Comparison of ENCODE assay signal across 18 cellular contexts in the genomic region with DNA sequence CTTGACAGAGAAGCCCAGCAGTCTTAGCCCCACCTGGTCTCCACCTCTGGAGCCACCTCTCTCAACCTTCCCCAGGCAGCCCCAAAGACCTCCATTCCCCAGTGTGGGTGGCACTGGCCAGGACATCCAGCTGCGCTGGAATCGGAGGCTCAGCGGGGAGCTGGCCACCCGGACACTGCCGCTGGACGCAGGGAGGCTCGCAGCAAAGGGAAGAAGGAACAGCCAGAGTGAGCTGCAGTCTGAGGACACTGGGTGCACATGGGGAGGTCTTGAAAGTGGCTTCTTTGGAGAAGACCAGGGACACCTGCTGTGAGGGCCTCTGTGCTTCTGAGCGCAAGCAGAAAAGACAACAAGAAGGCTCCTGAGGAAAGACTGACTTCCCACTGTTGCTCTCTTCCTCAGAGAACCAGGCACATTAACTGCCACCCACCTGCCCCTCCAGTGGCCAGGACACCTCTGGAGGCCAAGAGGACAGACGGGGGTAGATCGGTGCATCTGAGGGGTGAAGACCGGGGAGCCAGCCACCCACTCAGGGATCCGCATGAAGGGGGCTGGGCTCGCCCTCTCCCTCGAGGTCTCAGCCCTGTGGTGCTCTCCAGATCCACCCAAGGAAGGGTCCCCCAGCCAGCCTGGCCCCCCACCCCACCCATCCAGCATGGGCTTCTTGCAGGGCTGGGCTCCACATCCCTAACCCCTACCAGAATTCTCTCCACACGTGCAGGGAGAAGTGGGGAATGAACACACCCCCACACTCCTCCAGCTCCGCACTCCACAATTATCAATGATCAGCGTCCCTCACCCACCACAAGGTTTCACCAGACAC. TPM values are rescaled to one million over a fixed set of nuclear protein-coding genes. Genes with fewer than 3 reads are reported as not detected.
DNase-seq lines count a peak whose midpoint lies in the region; ATAC-seq lines count a peak whose summit lies in the region.
"Had no signal": no experiment of that assay in that cellular context is flagged by ENCODE, and none has a peak within 500 bp of the region (broad histone marks: within the 10 kb centered on the region; RNA-seq: fewer than 3 reads in every experiment).

No MANE protein-coding gene starts in this region.

- H3K36me3 Mint-ChIP-seq in activated naive CD4-positive, alpha-beta T cell treated with anti-CD3 and anti-CD28 coated beads for 36 hours (ENCODE audit: low read depth) = no peaks in the 10 kb centered on the region
- peaks cover 0 to 5% of the 10 kb centered on the region in 2 donors for H3K36me3 Mint-ChIP-seq in activated naive CD4-positive, alpha-beta T cell treated with anti-CD3 and anti-CD28 coated beads, Interleukin-2, amount 50 U/mL, for 72 hours
- H3K36me3 Mint-ChIP-seq in activated T-helper 1 cell treated with anti-CD3 and anti-CD28 coated beads, Interleukin-12 subunit alpha, Interleukin-12 subunit beta, Interleukin-2, Interleukin-4 antibody, amounts not matched to agents 30 ng/mL and 10 ng/mL and 1 ng/mL, durations not matched to agents 14 hours and 24 hours and 36 hours (ENCODE audit: low read depth) = no peaks in the 10 kb centered on the region
- H3K36me3 Mint-ChIP-seq in stimulated activated effector memory CD8-positive, alpha-beta T cell treated with anti-CD3 and anti-CD28 coated beads, Interleukin-12 subunit alpha, Interleukin-12 subunit beta, amount 100 ng/mL, for 72 hours = no peaks in the 10 kb centered on the region

- peaks cover 6% of the 10 kb centered on the region for H3K27me3 ChIP-seq in layer of hippocampus (ENCODE audit: control insufficient read depth, insufficient read depth, low read length)
- H3K27me3 ChIP-seq: vagina had no signal

- H3K27me3 Mint-ChIP-seq in activated naive CD4-positive, alpha-beta T cell treated with anti-CD3 and anti-CD28 coated beads for 36 hours (ENCODE audit: low read depth) = peaks cover 26% of the 10 kb centered on the region
- peaks cover 36% of the 10 kb centered on the region for H3K27me3 Mint-ChIP-seq in activated T-helper 1 cell treated with anti-CD3 and anti-CD28 coated beads, Interleukin-12 subunit alpha, Interleukin-12 subunit beta, Interleukin-2, Interleukin-4 antibody, amounts not matched to agents 30 ng/mL and 10 ng/mL and 1 ng/mL, durations not matched to agents 14 hours and 24 hours and 36 hours (ENCODE audit: insufficient read depth)

- H3K9me3 Mint-ChIP-seq in activated naive CD4-positive, alpha-beta T cell treated with anti-CD3 and anti-CD28 coated beads for 36 hours = no peaks in the 10 kb centered on the region
- H3K9me3 Mint-ChIP-seq in activated naive CD4-positive, alpha-beta T cell treated with anti-CD3 and anti-CD28 coated beads, Interleukin-2, amount 50 U/mL, for 72 hours = peaks cover 0 to 4% of the 10 kb centered on the region in 2 donors
- H3K9me3 Mint-ChIP-seq in activated T-helper 1 cell treated with anti-CD3 and anti-CD28 coated beads, Interleukin-12 subunit alpha, Interleukin-12 subunit beta, Interleukin-2, Interleukin-4 antibody, amounts not matched to agents 30 ng/mL and 10 ng/mL and 1 ng/mL, durations not matched to agents 14 hours and 24 hours and 36 hours = no peaks in the 10 kb centered on the region
- H3K9me3 Mint-ChIP-seq in stimulated activated effector memory CD8-positive, alpha-beta T cell treated with anti-CD3 and anti-CD28 coated beads, Interleukin-12 subunit alpha, Interleukin-12 subunit beta, amount 100 ng/mL, for 72 hours = no peaks in the 10 kb centered on the region
- H3K9me3 Mint-ChIP-seq: CD8-positive, alpha-beta memory T cell had no signal

- peak overlapping the region; percentile 63 for H3K4me3 Mint-ChIP-seq in activated naive CD4-positive, alpha-beta T cell treated with anti-CD3 and anti-CD28 coated beads for 36 hours
- peak overlapping the region; percentile 11 for H3K4me3 Mint-ChIP-seq in activated T-helper 1 cell treated with anti-CD3 and anti-CD28 coated beads, Interleukin-12 subunit alpha, Interleukin-12 subunit beta, Interleukin-2, Interleukin-4 antibody, amounts not matched to agents 30 ng/mL and 10 ng/mL and 1 ng/mL, durations not matched to agents 14 hours and 24 hours and 36 hours
- H3K4me3 Mint-ChIP-seq in stimulated activated effector memory CD8-positive, alpha-beta T cell treated with anti-CD3 and anti-CD28 coated beads, Interleukin-12 subunit alpha, Interleukin-12 subunit beta, amount 100 ng/mL, for 72 hours = peak overlapping the region; percentile 37

- H3K27ac Mint-ChIP-seq in activated naive CD4-positive, alpha-beta T cell treated with anti-CD3 and anti-CD28 coated beads for 36 hours = no peak overlapping the region
- H3K27ac Mint-ChIP-seq in activated naive CD4-positive, alpha-beta T cell treated with anti-CD3 and anti-CD28 coated beads, Interleukin-2, amount 50 U/mL, for 72 hours = no peak overlapping the region
- H3K27ac Mint-ChIP-seq in activated T-helper 1 cell treated with anti-CD3 and anti-CD28 coated beads, Interleukin-12 subunit alpha, Interleukin-12 subunit beta, Interleukin-2, Interleukin-4 antibody, amounts not matched to agents 30 ng/mL and 10 ng/mL and 1 ng/mL, durations not matched to agents 14 hours and 24 hours and 36 hours = no peak overlapping the region
- H3K27ac Mint-ChIP-seq in stimulated activated effector memory CD8-positive, alpha-beta T cell treated with anti-CD3 and anti-CD28 coated beads, Interleukin-12 subunit alpha, Interleukin-12 subunit beta, amount 100 ng/mL, for 72 hours = no peak overlapping the region
- H3K27ac Mint-ChIP-seq: CD8-positive, alpha-beta memory T cell had no signal

- CTCF ChIA-PET in activated naive CD4-positive, alpha-beta T cell treated with anti-CD3 and anti-CD28 coated beads for 36 hours (lab: Charles Lee) = no interaction called here

- DNase-seq in activated naive CD4-positive, alpha-beta T cell treated with anti-CD3 and anti-CD28 coated beads for 36 hours = no peak
- DNase-seq in activated naive CD4-positive, alpha-beta T cell treated with anti-CD3 and anti-CD28 coated beads, Interleukin-2, amount 50 U/mL, for 72 hours (ENCODE audit: low spot score in 2 of 2) = no peak
- DNase-seq in activated T-helper 1 cell treated with anti-CD3 and anti-CD28 coated beads, Interleukin-12 subunit alpha, Interleukin-12 subunit beta, Interleukin-2, Interleukin-4 antibody, amounts not matched to agents 30 ng/mL and 10 ng/mL and 1 ng/mL, durations not matched to agents 14 hours and 24 hours and 36 hours (ENCODE audit: low spot score) = no peak
- DNase-seq in stimulated activated effector memory CD8-positive, alpha-beta T cell treated with anti-CD3 and anti-CD28 coated beads, Interleukin-12 subunit alpha, Interleukin-12 subunit beta, amount 100 ng/mL, for 72 hours (ENCODE audit: low spot score in 2 of 2) = no peak
- DNase-seq in globus pallidus (ENCODE audit: low spot score) (no peak), NK-92 (lab: John Stamatoyannopoulos, UW; ENCODE audit: unreplicated experiment) (no peak)
- DNase-seq: CD8-positive, alpha-beta memory T cell; central memory CD4-positive, alpha-beta T cell; EL; mesendoderm; NCI-H1694 treated with DMSO at 0.1 percent for 48 hours; spleen; stimulated activated naive CD8-positive, alpha-beta T cell treated with anti-CD3 and anti-CD28 coated beads, Interleukin-15, Interleukin-2, amounts not matched to agents 100 U/mL and 50 U/mL, for 24 hours; SW 1271 had no signal

- ATAC-seq in activated naive CD4-positive, alpha-beta T cell treated with anti-CD3 and anti-CD28 coated beads, Interleukin-2, amount 50 U/mL, for 72 hours = no peak
- no peak for ATAC-seq in stimulated activated effector memory CD8-positive, alpha-beta T cell treated with anti-CD3 and anti-CD28 coated beads, Interleukin-12 subunit alpha, Interleukin-12 subunit beta, amount 100 ng/mL, for 72 hours
- ATAC-seq in HG03135 (IDR thresholded peaks at IDR 0.05; ENCODE audit: unreplicated experiment) = no peak
- ATAC-seq: gastroesophageal sphincter; stimulated activated naive CD8-positive, alpha-beta T cell treated with anti-CD3 and anti-CD28 coated beads, Interleukin-15, Interleukin-2, amounts not matched to agents 100 U/mL and 50 U/mL, for 24 hours had no signal

- intact Hi-C loops in activated naive CD4-positive, alpha-beta T cell treated with anti-CD3 and anti-CD28 coated beads for 36 hours (cut with micrococcal nuclease) = no loop called here
- intact Hi-C loops in activated T-helper 1 cell treated with anti-CD3 and anti-CD28 coated beads, Interleukin-12 subunit alpha, Interleukin-12 subunit beta, Interleukin-2, Interleukin-4 antibody, amounts not matched to agents 30 ng/mL and 10 ng/mL and 1 ng/mL, durations not matched to agents 14 hours and 24 hours and 36 hours (cut with micrococcal nuclease) = no loop called here

- peak overlapping the region; percentile 30 for H3K27ac ChIP-seq in layer of hippocampus (ENCODE audit: low read depth, low read length)
- H3K27ac ChIP-seq: gastroesophageal sphincter, spleen, vagina had no signal

- H3K4me1 Mint-ChIP-seq in activated naive CD4-positive, alpha-beta T cell treated with anti-CD3 and anti-CD28 coated beads for 36 hours (ENCODE audit: low read depth) = peaks cover 7% of the 10 kb centered on the region
- H3K4me1 Mint-ChIP-seq in activated T-helper 1 cell treated with anti-CD3 and anti-CD28 coated beads, Interleukin-12 subunit alpha, Interleukin-12 subunit beta, Interleukin-2, Interleukin-4 antibody, amounts not matched to agents 30 ng/mL and 10 ng/mL and 1 ng/mL, durations not matched to agents 14 hours and 24 hours and 36 hours (ENCODE audit: low read depth) = peaks cover 4% of the 10 kb centered on the region
- peaks cover 9% of the 10 kb centered on the region for H3K4me1 Mint-ChIP-seq in stimulated activated effector memory CD8-positive, alpha-beta T cell treated with anti-CD3 and anti-CD28 coated beads, Interleukin-12 subunit alpha, Interleukin-12 subunit beta, amount 100 ng/mL, for 72 hours

RNA-seq across cellular contexts. Expression of gene CAMK2B, which starts 1.8 kb away (rescaled TPM):
- under 1 TPM; 0.30 to 0.38 TPM for total RNA-seq in activated naive CD4-positive, alpha-beta T cell treated with anti-CD3 and anti-CD28 coated beads for 36 hours
- total RNA-seq in activated naive CD4-positive, alpha-beta T cell treated with anti-CD3 and anti-CD28 coated beads, Interleukin-2, amount 50 U/mL, for 72 hours = 1 to 10 TPM in 1 of 2 donors, under 1 TPM in 1; 0.32 to 2.1 TPM
- 0.47 and 0.76 TPM in 2 replicates for total RNA-seq in activated T-helper 1 cell treated with anti-CD3 and anti-CD28 coated beads, Interleukin-12 subunit alpha, Interleukin-12 subunit beta, Interleukin-2, Interleukin-4 antibody, amounts not matched to agents 30 ng/mL and 10 ng/mL and 1 ng/mL, durations not matched to agents 14 hours and 24 hours and 36 hours

Comparison
In these comparisons a context has a peak if more than half of its experiments do, and no peak if none do; other contexts are left out.
1. H3K4me3 Mint-ChIP-seq: peak in every context shown above with its lines; median percentile 63 in activated naive CD4-positive, alpha-beta T cell treated with anti-CD3 and anti-CD28 coated beads for 36 hours; 37 in stimulated activated effector memory CD8-positive, alpha-beta T cell treated with anti-CD3 and anti-CD28 coated beads, Interleukin-12 subunit alpha, Interleukin-12 subunit beta, amount 100 ng/mL, for 72 hours; 11 in activated T-helper 1 cell treated with anti-CD3 and anti-CD28 coated beads, Interleukin-12 subunit alpha, Interleukin-12 subunit beta, Interleukin-2, Interleukin-4 antibody, amounts not matched to agents 30 ng/mL and 10 ng/mL and 1 ng/mL, durations not matched to agents 14 hours and 24 hours and 36 hours.